In the genomic region with DNA sequence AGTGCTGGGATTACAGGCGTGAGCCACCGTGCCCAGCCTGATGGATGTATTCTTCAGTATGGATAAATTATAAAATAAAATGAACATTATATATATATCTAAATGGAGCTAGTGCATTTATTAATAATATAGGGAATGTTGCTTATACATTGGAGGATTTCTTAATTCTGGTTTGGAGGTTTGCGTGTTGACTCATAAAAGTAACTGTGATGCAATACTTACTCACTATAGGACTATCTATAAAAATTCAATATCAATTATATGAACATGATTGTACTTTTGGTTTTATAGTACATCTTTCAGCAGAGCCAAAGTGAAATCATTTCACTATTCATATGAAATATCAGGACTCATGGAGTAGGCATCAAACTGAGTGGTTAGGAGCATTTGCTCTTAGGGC, we compare ENCODE assay signal across 1 cellular context.
TF ChIP-seq lines count a peak whose summit lies in the region.

No MANE protein-coding gene starts in this region.

TF ChIP-seq in GM23338, 12 proteins besides CTCF, POLR2A, EP300 and RAD21:
- TF ChIP-seq, protein P1, sequence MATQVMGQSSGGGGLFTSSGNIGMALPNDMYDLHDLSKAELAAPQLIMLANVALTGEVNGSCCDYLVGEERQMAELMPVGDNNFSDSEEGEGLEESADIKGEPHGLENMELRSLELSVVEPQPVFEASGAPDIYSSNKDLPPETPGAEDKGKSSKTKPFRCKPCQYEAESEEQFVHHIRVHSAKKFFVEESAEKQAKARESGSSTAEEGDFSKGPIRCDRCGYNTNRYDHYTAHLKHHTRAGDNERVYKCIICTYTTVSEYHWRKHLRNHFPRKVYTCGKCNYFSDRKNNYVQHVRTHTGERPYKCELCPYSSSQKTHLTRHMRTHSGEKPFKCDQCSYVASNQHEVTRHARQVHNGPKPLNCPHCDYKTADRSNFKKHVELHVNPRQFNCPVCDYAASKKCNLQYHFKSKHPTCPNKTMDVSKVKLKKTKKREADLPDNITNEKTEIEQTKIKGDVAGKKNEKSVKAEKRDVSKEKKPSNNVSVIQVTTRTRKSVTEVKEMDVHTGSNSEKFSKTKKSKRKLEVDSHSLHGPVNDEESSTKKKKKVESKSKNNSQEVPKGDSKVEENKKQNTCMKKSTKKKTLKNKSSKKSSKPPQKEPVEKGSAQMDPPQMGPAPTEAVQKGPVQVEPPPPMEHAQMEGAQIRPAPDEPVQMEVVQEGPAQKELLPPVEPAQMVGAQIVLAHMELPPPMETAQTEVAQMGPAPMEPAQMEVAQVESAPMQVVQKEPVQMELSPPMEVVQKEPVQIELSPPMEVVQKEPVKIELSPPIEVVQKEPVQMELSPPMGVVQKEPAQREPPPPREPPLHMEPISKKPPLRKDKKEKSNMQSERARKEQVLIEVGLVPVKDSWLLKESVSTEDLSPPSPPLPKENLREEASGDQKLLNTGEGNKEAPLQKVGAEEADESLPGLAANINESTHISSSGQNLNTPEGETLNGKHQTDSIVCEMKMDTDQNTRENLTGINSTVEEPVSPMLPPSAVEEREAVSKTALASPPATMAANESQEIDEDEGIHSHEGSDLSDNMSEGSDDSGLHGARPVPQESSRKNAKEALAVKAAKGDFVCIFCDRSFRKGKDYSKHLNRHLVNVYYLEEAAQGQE (IDR thresholded peaks at IDR 0.05; ENCODE audit: unreplicated experiment) = no peak
- TF ChIP-seq CREB1 (CRISPR knock-in tag; IDR thresholded peaks at IDR 0.05; ENCODE audit: low read depth) (no peak), JUNB (IDR thresholded peaks at IDR 0.05; ENCODE audit: unreplicated experiment) (no peak), ZNF331 (CRISPR knock-in tag; IDR thresholded peaks at IDR 0.05; ENCODE audit: low read depth) (no peak), ZNF114 (CRISPR knock-in tag; IDR thresholded peaks at IDR 0.05) (no peak), NANOG (IDR thresholded peaks at IDR 0.05; ENCODE audit: borderline replicate concordance) (no peak), EZH2 (IDR thresholded peaks at IDR 0.05; ENCODE audit: low read depth, unreplicated experiment) (no peak), STAT1 (IDR thresholded peaks at IDR 0.05; ENCODE audit: unreplicated experiment) (no peak), POLR2AphosphoS5 (IDR thresholded peaks at IDR 0.05; ENCODE audit: low read depth) (no peak), EZH2phosphoT487 (IDR thresholded peaks at IDR 0.05; ENCODE audit: unreplicated experiment) (no peak)
- TF ChIP-seq, protein P2, sequence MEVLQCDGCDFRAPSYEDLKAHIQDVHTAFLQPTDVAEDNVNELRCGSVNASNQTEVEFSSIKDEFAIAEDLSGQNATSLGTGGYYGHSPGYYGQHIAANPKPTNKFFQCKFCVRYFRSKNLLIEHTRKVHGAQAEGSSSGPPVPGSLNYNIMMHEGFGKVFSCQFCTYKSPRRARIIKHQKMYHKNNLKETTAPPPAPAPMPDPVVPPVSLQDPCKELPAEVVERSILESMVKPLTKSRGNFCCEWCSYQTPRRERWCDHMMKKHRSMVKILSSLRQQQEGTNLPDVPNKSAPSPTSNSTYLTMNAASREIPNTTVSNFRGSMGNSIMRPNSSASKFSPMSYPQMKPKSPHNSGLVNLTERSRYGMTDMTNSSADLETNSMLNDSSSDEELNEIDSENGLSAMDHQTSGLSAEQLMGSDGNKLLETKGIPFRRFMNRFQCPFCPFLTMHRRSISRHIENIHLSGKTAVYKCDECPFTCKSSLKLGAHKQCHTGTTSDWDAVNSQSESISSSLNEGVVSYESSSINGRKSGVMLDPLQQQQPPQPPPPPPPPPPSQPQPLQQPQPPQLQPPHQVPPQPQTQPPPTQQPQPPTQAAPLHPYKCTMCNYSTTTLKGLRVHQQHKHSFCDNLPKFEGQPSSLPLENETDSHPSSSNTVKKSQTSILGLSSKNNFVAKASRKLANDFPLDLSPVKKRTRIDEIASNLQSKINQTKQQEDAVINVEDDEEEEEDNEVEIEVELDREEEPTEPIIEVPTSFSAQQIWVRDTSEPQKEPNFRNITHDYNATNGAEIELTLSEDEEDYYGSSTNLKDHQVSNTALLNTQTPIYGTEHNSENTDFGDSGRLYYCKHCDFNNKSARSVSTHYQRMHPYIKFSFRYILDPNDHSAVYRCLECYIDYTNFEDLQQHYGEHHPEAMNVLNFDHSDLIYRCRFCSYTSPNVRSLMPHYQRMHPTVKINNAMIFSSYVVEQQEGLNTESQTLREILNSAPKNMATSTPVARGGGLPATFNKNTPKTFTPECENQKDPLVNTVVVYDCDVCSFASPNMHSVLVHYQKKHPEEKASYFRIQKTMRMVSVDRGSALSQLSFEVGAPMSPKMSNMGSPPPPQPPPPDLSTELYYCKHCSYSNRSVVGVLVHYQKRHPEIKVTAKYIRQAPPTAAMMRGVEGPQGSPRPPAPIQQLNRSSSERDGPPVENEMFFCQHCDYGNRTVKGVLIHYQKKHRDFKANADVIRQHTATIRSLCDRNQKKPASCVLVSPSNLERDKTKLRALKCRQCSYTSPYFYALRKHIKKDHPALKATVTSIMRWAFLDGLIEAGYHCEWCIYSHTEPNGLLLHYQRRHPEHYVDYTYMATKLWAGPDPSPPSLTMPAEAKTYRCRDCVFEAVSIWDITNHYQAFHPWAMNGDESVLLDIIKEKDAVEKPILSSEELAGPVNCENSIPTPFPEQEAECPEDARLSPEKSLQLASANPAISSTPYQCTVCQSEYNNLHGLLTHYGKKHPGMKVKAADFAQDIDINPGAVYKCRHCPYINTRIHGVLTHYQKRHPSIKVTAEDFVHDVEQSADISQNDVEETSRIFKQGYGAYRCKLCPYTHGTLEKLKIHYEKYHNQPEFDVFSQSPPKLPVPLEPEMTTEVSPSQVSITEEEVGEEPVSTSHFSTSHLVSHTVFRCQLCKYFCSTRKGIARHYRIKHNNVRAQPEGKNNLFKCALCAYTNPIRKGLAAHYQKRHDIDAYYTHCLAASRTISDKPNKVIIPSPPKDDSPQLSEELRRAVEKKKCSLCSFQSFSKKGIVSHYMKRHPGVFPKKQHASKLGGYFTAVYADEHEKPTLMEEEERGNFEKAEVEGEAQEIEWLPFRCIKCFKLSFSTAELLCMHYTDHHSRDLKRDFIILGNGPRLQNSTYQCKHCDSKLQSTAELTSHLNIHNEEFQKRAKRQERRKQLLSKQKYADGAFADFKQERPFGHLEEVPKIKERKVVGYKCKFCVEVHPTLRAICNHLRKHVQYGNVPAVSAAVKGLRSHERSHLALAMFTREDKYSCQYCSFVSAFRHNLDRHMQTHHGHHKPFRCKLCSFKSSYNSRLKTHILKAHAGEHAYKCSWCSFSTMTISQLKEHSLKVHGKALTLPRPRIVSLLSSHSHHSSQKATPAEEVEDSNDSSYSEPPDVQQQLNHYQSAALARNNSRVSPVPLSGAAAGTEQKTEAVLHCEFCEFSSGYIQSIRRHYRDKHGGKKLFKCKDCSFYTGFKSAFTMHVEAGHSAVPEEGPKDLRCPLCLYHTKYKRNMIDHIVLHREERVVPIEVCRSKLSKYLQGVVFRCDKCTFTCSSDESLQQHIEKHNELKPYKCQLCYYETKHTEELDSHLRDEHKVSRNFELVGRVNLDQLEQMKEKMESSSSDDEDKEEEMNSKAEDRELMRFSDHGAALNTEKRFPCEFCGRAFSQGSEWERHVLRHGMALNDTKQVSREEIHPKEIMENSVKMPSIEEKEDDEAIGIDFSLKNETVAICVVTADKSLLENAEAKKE (CRISPR knock-in tag; IDR thresholded peaks at IDR 0.05) = no peak
- TF ChIP-seq, protein P3, sequence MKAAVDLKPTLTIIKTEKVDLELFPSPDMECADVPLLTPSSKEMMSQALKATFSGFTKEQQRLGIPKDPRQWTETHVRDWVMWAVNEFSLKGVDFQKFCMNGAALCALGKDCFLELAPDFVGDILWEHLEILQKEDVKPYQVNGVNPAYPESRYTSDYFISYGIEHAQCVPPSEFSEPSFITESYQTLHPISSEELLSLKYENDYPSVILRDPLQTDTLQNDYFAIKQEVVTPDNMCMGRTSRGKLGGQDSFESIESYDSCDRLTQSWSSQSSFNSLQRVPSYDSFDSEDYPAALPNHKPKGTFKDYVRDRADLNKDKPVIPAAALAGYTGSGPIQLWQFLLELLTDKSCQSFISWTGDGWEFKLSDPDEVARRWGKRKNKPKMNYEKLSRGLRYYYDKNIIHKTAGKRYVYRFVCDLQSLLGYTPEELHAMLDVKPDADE (IDR thresholded peaks at IDR 0.05) = no peak
TF ChIP-seq in GM23338: peak in this region for 0.
